In the genomic region with DNA sequence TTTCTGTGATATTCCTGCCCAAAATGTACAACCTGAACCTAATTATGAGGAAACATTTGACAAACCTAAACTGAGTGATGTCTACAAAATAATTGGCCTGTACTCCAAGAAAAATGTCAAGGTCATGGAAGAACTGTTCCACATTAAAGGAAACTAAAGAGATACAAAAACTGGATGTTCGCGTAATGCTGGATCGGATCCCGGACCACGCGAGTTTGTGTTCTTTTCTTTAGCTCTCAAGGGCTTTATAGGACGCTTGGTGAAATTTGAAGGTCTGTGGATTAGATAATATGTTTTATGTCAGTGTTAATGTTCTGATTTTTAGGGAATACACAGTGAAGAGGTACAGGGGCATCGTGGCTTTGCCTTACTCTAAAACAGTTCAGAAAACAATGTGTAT, we compare ENCODE assay signal across 32 cellular contexts.
"Had no signal": no experiment of that assay in that cellular context is flagged by ENCODE, and none has a peak within 500 bp of the region (broad histone marks: within the 10 kb centered on the region; RNA-seq: fewer than 3 reads in every experiment).

No MANE protein-coding gene starts in this region.

- H3K27ac ChIP-seq: adrenal gland, ascending aorta, body of pancreas, brain microvascular endothelial cell, breast epithelium, cardiac muscle cell had no signal

- H3K4me1 ChIP-seq: ascending aorta, body of pancreas, breast epithelium had no signal

- H3K36me3 ChIP-seq: adrenal gland, ascending aorta, brain microvascular endothelial cell, breast epithelium, cardiac muscle cell had no signal

- DNase-seq: activated effector memory CD4-positive, alpha-beta T cell treated with anti-CD3 and anti-CD28 coated beads, Interleukin-2, amount 50 U/mL, for 16 hours; activated effector memory CD4-positive, alpha-beta T cell treated with Interleukin-2 at 50 U/mL for 16 hours; activated gamma-delta T cell; activated gamma-delta T cell treated with Interleukin-2 at 50 U/mL for 16 hours; activated naive CD4-positive, alpha-beta T cell; activated naive CD4-positive, alpha-beta T cell treated with anti-CD3 and anti-CD28 coated beads for 36 hours; activated naive CD4-positive, alpha-beta T cell treated with anti-CD3 and anti-CD28 coated beads, Interleukin-2, amount 10 ng/mL, durations not matched to agents 7 days and 5 days; activated naive CD4-positive, alpha-beta T cell treated with anti-CD3 and anti-CD28 coated beads, Interleukin-2, amount 50 U/mL, for 16 hours; activated naive CD4-positive, alpha-beta T cell treated with Interleukin-2 at 50 U/mL for 16 hours; activated naive CD8-positive, alpha-beta T cell treated with anti-CD3 and anti-CD28 coated beads for 36 hours; activated naive CD8-positive, alpha-beta T cell treated with anti-CD3 and anti-CD28 coated beads, Interleukin-2, amount 10 ng/mL, durations not matched to agents 7 days and 5 days; activated naive CD8-positive, alpha-beta T cell treated with anti-CD3 and anti-CD28 coated beads, Interleukin-2, amount 50 U/mL, for 24 hours; activated T-cell treated with anti-CD3 and anti-CD28 coated beads, Interleukin-2, amount 50 U/mL, for 1 hour; activated T-cell treated with anti-CD3 and anti-CD28 coated beads, Interleukin-2, amount 50 U/mL, for 24 hours; activated T-cell treated with anti-CD3 and anti-CD28 coated beads, Interleukin-2, amount 50 U/mL, for 4 hours; activated T-cell treated with anti-CD3 and anti-CD28 coated beads, Interleukin-2, amount 50 U/mL, for 48 hours; activated T-cell treated with anti-CD3 and anti-CD28 coated beads, Interleukin-2, amount 50 U/mL, for 72 hours; amniotic stem cell; amygdala; anterior cingulate cortex; aorta; body of pancreas; brain microvascular endothelial cell; caudate nucleus; central memory CD4-positive, alpha-beta T cell; cerebellar nuclear complex had no signal

- H3K27me3 ChIP-seq: adrenal gland, ascending aorta, body of pancreas, breast epithelium had no signal

- H3K9me3 ChIP-seq: adrenal gland had no signal

- H3K4me3 ChIP-seq: adrenal gland, ascending aorta, body of pancreas, breast epithelium, cardiac muscle cell had no signal

- ATAC-seq: activated naive CD4-positive, alpha-beta T cell treated with anti-CD3 and anti-CD28 coated beads, Interleukin-2, amount 50 U/mL, for 72 hours; activated naive CD8-positive, alpha-beta T cell treated with anti-CD3 and anti-CD28 coated beads, Interleukin-2, amount 50 U/mL, for 24 hours; activated T-cell treated with anti-CD3 and anti-CD28 coated beads, Interleukin-2, amount 50 U/mL, for 4 hours; activated T-cell treated with anti-CD3 and anti-CD28 coated beads, Interleukin-2, amount 50 U/mL, for 72 hours; activated T-helper 17 cell treated with anti-CD3 and anti-CD28 coated beads, Interleukin-2, amount 50 U/mL, for 72 hours; body of pancreas had no signal
